9 cellular contexts compared by ENCODE assay signal in genomic region chr6:11824986-11825385, GRCh38. TPM values are rescaled to one million over a fixed set of nuclear protein-coding genes. Genes with fewer than 3 reads are reported as not detected.
A peak's percentile ranks its signal among the peaks of the same experiment; 100 is the strongest.
DNase-seq lines count a peak whose midpoint lies in the region; ATAC-seq and TF ChIP-seq lines count a peak whose summit lies in the region.
"Had no signal": no experiment of that assay in that cellular context is flagged by ENCODE, and none has a peak within 500 bp of the region (broad histone marks: within the 10 kb centered on the region; RNA-seq: fewer than 3 reads in every experiment).

No MANE protein-coding gene starts in this region.

- H3K4me3 ChIP-seq in AG10803 (ENCODE audit: low read length) = no peak overlapping the region
- no peak overlapping the region for H3K4me3 ChIP-seq in prostate gland

- H3K9me3 Mint-ChIP-seq in activated T-helper 1 cell treated with anti-CD3 and anti-CD28 coated beads, Interleukin-12 subunit alpha, Interleukin-12 subunit beta, Interleukin-2, Interleukin-4 antibody, amounts not matched to agents 30 ng/mL and 10 ng/mL and 1 ng/mL, durations not matched to agents 14 hours and 24 hours and 36 hours = peaks cover 3% of the 10 kb centered on the region

- H3K9me3 ChIP-seq in prostate gland = no peaks in the 10 kb centered on the region

- H3K4me3 Mint-ChIP-seq in activated T-helper 1 cell treated with anti-CD3 and anti-CD28 coated beads, Interleukin-12 subunit alpha, Interleukin-12 subunit beta, Interleukin-2, Interleukin-4 antibody, amounts not matched to agents 30 ng/mL and 10 ng/mL and 1 ng/mL, durations not matched to agents 14 hours and 24 hours and 36 hours = no peak overlapping the region
- H3K4me3 Mint-ChIP-seq: CD4-positive, alpha-beta memory T cell had no signal

- WGBS in prostate gland = 65% methylated on average over 4 of the region's 4 CpGs

- H3K36me3 ChIP-seq in prostate gland = no peaks in the 10 kb centered on the region

- intact Hi-C loops in activated T-helper 1 cell treated with anti-CD3 and anti-CD28 coated beads, Interleukin-12 subunit alpha, Interleukin-12 subunit beta, Interleukin-2, Interleukin-4 antibody, amounts not matched to agents 30 ng/mL and 10 ng/mL and 1 ng/mL, durations not matched to agents 14 hours and 24 hours and 36 hours (cut with micrococcal nuclease) = loop anchor here (1.0 to 2.0 kb wide), 5 partner anchors 19 to 183 kb away; no protein-coding TSS in a partner anchor
- intact Hi-C loops in prostate gland (cut with DNase I) = no loop called here

- peaks cover 1% of the 10 kb centered on the region for H3K27me3 Mint-ChIP-seq in activated T-helper 1 cell treated with anti-CD3 and anti-CD28 coated beads, Interleukin-12 subunit alpha, Interleukin-12 subunit beta, Interleukin-2, Interleukin-4 antibody, amounts not matched to agents 30 ng/mL and 10 ng/mL and 1 ng/mL, durations not matched to agents 14 hours and 24 hours and 36 hours (ENCODE audit: insufficient read depth)

- no peaks in the 10 kb centered on the region for H3K4me1 ChIP-seq in prostate gland (replicated peaks)

- H3K27ac Mint-ChIP-seq in activated T-helper 1 cell treated with anti-CD3 and anti-CD28 coated beads, Interleukin-12 subunit alpha, Interleukin-12 subunit beta, Interleukin-2, Interleukin-4 antibody, amounts not matched to agents 30 ng/mL and 10 ng/mL and 1 ng/mL, durations not matched to agents 14 hours and 24 hours and 36 hours = peak overlapping the region; percentile 79
- H3K27ac Mint-ChIP-seq: CD4-positive, alpha-beta memory T cell had no signal

- H3K27me3 ChIP-seq in prostate gland (replicated peaks; ENCODE audit: insufficient read depth) = no peaks in the 10 kb centered on the region

- no peaks in the 10 kb centered on the region for H3K36me3 Mint-ChIP-seq in activated T-helper 1 cell treated with anti-CD3 and anti-CD28 coated beads, Interleukin-12 subunit alpha, Interleukin-12 subunit beta, Interleukin-2, Interleukin-4 antibody, amounts not matched to agents 30 ng/mL and 10 ng/mL and 1 ng/mL, durations not matched to agents 14 hours and 24 hours and 36 hours (ENCODE audit: low read depth)
- H3K36me3 Mint-ChIP-seq: CD4-positive, alpha-beta memory T cell had no signal

- no peak overlapping the region for H3K27ac ChIP-seq in prostate gland

- ATAC-seq in GM18907 (IDR thresholded peaks at IDR 0.05; ENCODE audit: unreplicated experiment) (peak; percentile 83), HG02938 (IDR thresholded peaks at IDR 0.05; ENCODE audit: unreplicated experiment) (peak; percentile 69)

- H3K4me1 Mint-ChIP-seq in activated T-helper 1 cell treated with anti-CD3 and anti-CD28 coated beads, Interleukin-12 subunit alpha, Interleukin-12 subunit beta, Interleukin-2, Interleukin-4 antibody, amounts not matched to agents 30 ng/mL and 10 ng/mL and 1 ng/mL, durations not matched to agents 14 hours and 24 hours and 36 hours (ENCODE audit: low read depth) = peaks cover 25% of the 10 kb centered on the region

- TF ChIP-seq CTCF in AG10803 (conservative IDR thresholded peaks at IDR 0.05; ENCODE audit: low read length) (no peak), prostate gland (IDR thresholded peaks at IDR 0.05) (no peak)

- DNase-seq in AG10803 (ENCODE audit: low read depth) (peak; percentile 56), NCI-H1417 treated with DMSO at 0.1 percent for 48 hours (lab: John Stamatoyannopoulos, UW) (no peak), dermis blood vessel endothelial cell (no peak), prostate gland (ENCODE audit: low spot score) (no peak)
- DNase-seq in activated T-helper 1 cell treated with anti-CD3 and anti-CD28 coated beads, Interleukin-12 subunit alpha, Interleukin-12 subunit beta, Interleukin-2, Interleukin-4 antibody, amounts not matched to agents 30 ng/mL and 10 ng/mL and 1 ng/mL, durations not matched to agents 14 hours and 24 hours and 36 hours (ENCODE audit: low spot score) = peak; percentile 16
- DNase-seq in activated CD4-positive, CD25-positive, alpha-beta regulatory T cell (lab: John Stamatoyannopoulos, UW) = no peak

- no peak for TF ChIP-seq POLR2A in prostate gland (IDR thresholded peaks at IDR 0.05)

RNA-seq across cellular contexts. Expression of gene ADTRP, which starts 46.4 kb away (rescaled TPM):
- 10.6 and 13.4 TPM in 2 replicates for total RNA-seq in activated T-helper 1 cell treated with anti-CD3 and anti-CD28 coated beads, Interleukin-12 subunit alpha, Interleukin-12 subunit beta, Interleukin-2, Interleukin-4 antibody, amounts not matched to agents 30 ng/mL and 10 ng/mL and 1 ng/mL, durations not matched to agents 14 hours and 24 hours and 36 hours
- total RNA-seq in dermis blood vessel endothelial cell (0.47 and 0.85 TPM in 2 replicates), prostate gland (1 to 10 TPM in 1 of 2 donors, under 1 TPM in 1; 0.74 to 1.0 TPM)

Comparison
In these comparisons a context has a peak if more than half of its experiments do, and no peak if none do; other contexts are left out.
1. DNase-seq: peak in AG10803 (single experiment) and activated T-helper 1 cell treated with anti-CD3 and anti-CD28 coated beads, Interleukin-12 subunit alpha, Interleukin-12 subunit beta, Interleukin-2, Interleukin-4 antibody, amounts not matched to agents 30 ng/mL and 10 ng/mL and 1 ng/mL, durations not matched to agents 14 hours and 24 hours and 36 hours (single experiment); none in NCI-H1417 treated with DMSO at 0.1 percent for 48 hours (single experiment), activated CD4-positive, CD25-positive, alpha-beta regulatory T cell (0 of 4), dermis blood vessel endothelial cell (single experiment) and prostate gland (single experiment).